Comparison of ENCODE assay signal across 1 cellular context in the genomic region with DNA sequence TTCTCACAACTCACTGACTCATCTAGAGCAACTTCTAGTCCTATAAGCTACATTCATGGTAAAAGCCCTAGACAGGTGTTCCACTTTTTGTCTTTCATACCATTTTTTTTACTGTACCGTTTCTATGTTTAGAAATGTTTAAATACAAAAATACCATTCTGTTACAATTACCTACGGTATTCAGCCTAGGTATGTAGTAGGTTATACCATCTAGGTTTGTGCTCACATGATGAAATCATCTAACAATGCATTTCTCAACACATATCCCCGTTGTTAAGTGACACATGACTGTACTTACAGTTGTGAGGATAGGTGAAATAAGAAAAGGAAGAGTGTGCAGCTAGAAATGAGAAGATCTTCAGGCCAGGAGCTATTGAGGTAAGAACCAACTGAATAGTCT.
TF ChIP-seq lines count a peak whose summit lies in the region.

No MANE protein-coding gene starts in this region.

TF ChIP-seq in GM12878, 131 proteins besides CTCF, POLR2A, EP300 and RAD21:
- no peak for TF ChIP-seq RUNX3 (IDR thresholded peaks at IDR 0.05; ENCODE audit: low read length)
- TF ChIP-seq, protein P1, sequence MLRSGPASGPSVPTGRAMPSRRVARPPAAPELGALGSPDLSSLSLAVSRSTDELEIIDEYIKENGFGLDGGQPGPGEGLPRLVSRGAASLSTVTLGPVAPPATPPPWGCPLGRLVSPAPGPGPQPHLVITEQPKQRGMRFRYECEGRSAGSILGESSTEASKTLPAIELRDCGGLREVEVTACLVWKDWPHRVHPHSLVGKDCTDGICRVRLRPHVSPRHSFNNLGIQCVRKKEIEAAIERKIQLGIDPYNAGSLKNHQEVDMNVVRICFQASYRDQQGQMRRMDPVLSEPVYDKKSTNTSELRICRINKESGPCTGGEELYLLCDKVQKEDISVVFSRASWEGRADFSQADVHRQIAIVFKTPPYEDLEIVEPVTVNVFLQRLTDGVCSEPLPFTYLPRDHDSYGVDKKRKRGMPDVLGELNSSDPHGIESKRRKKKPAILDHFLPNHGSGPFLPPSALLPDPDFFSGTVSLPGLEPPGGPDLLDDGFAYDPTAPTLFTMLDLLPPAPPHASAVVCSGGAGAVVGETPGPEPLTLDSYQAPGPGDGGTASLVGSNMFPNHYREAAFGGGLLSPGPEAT (IDR thresholded peaks at IDR 0.05; ENCODE audit: low read depth), result no peak
- TF ChIP-seq, protein P2, sequence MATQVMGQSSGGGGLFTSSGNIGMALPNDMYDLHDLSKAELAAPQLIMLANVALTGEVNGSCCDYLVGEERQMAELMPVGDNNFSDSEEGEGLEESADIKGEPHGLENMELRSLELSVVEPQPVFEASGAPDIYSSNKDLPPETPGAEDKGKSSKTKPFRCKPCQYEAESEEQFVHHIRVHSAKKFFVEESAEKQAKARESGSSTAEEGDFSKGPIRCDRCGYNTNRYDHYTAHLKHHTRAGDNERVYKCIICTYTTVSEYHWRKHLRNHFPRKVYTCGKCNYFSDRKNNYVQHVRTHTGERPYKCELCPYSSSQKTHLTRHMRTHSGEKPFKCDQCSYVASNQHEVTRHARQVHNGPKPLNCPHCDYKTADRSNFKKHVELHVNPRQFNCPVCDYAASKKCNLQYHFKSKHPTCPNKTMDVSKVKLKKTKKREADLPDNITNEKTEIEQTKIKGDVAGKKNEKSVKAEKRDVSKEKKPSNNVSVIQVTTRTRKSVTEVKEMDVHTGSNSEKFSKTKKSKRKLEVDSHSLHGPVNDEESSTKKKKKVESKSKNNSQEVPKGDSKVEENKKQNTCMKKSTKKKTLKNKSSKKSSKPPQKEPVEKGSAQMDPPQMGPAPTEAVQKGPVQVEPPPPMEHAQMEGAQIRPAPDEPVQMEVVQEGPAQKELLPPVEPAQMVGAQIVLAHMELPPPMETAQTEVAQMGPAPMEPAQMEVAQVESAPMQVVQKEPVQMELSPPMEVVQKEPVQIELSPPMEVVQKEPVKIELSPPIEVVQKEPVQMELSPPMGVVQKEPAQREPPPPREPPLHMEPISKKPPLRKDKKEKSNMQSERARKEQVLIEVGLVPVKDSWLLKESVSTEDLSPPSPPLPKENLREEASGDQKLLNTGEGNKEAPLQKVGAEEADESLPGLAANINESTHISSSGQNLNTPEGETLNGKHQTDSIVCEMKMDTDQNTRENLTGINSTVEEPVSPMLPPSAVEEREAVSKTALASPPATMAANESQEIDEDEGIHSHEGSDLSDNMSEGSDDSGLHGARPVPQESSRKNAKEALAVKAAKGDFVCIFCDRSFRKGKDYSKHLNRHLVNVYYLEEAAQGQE (IDR thresholded peaks at IDR 0.05; ENCODE audit: low read depth, low read length), result no peak
- TF ChIP-seq PAX5 (IDR thresholded peaks at IDR 0.05; ENCODE audit: borderline replicate concordance, low read depth, low read length), result no peak
